ENCODE assay signal across 6 cellular contexts in genomic region chr14:20882787-20883186, GRCh38. TPM values are rescaled to one million over a fixed set of nuclear protein-coding genes. Genes with fewer than 3 reads are reported as not detected.
"Had no signal": no experiment of that assay in that cellular context is flagged by ENCODE, and none has a peak within 500 bp of the region (broad histone marks: within the 10 kb centered on the region; RNA-seq: fewer than 3 reads in every experiment).

No MANE protein-coding gene starts in this region.

RNA-seq across cellular contexts. Expression of gene RNASE3, which starts 8.4 kb away (rescaled TPM):
- total RNA-seq: GM23338, H1, H9, HT-29, IMR-90, K562 had no signal
- polyA plus RNA-seq: GM23338, H1, IMR-90, K562 had no signal
